ENCODE assay signal across 2 cellular contexts in genomic region chr10:100534726-100535125, GRCh38.
TF ChIP-seq lines count a peak whose summit lies in the region.

No MANE protein-coding gene starts in this region.

TF ChIP-seq in SK-N-SH, 30 proteins besides CTCF, POLR2A, EP300 and RAD21 (continued from another document):
- no peak for TF ChIP-seq SIN3A (IDR thresholded peaks at IDR 0.05; ENCODE audit: borderline replicate concordance, low read depth, low read length)
- no peak for TF ChIP-seq ZBTB33 (IDR thresholded peaks at IDR 0.05; ENCODE audit: borderline replicate concordance, low read depth)
- TF ChIP-seq JUND (IDR thresholded peaks at IDR 0.05) = no peak
- no peak for TF ChIP-seq TAF1 (IDR thresholded peaks at IDR 0.05; ENCODE audit: borderline replicate concordance, low read depth, low read length)
- TF ChIP-seq YY1 (IDR thresholded peaks at IDR 0.05; ENCODE audit: low read depth) = no peak
- no peak for TF ChIP-seq PBX3 (IDR thresholded peaks at IDR 0.05)
- TF ChIP-seq TCF12 (IDR thresholded peaks at IDR 0.05) = no peak
- TF ChIP-seq FOXJ3 (CRISPR knock-in tag; IDR thresholded peaks at IDR 0.05) = no peak
- no peak for TF ChIP-seq GABPA (IDR thresholded peaks at IDR 0.05; ENCODE audit: low read depth)
- no peak for TF ChIP-seq MAX (IDR thresholded peaks at IDR 0.05; ENCODE audit: low read depth)
TF ChIP-seq in SK-N-SH: peak in this region for 0.

TF ChIP-seq in SK-N-SH treated with all-trans-retinoic acid at 6 μM for 48 hours, 23 proteins besides CTCF, POLR2A, EP300 and RAD21 (continued from another document):
- TF ChIP-seq RARB (CRISPR knock-in tag; IDR thresholded peaks at IDR 0.05) (no peak), ESRRG (CRISPR knock-in tag; IDR thresholded peaks at IDR 0.05) (no peak), POU6F1 (CRISPR knock-in tag; IDR thresholded peaks at IDR 0.05; ENCODE audit: borderline replicate concordance, low read depth) (no peak), OSR1 (CRISPR knock-in tag; IDR thresholded peaks at IDR 0.05) (no peak)
- TF ChIP-seq, protein P1, sequence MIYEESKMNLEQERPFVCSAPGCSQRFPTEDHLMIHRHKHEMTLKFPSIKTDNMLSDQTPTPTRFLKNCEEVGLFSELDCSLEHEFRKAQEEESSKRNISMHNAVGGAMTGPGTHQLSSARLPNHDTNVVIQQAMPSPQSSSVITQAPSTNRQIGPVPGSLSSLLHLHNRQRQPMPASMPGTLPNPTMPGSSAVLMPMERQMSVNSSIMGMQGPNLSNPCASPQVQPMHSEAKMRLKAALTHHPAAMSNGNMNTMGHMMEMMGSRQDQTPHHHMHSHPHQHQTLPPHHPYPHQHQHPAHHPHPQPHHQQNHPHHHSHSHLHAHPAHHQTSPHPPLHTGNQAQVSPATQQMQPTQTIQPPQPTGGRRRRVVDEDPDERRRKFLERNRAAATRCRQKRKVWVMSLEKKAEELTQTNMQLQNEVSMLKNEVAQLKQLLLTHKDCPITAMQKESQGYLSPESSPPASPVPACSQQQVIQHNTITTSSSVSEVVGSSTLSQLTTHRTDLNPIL (CRISPR knock-in tag; IDR thresholded peaks at IDR 0.05; ENCODE audit: low read depth) = no peak
